In the genomic region with DNA sequence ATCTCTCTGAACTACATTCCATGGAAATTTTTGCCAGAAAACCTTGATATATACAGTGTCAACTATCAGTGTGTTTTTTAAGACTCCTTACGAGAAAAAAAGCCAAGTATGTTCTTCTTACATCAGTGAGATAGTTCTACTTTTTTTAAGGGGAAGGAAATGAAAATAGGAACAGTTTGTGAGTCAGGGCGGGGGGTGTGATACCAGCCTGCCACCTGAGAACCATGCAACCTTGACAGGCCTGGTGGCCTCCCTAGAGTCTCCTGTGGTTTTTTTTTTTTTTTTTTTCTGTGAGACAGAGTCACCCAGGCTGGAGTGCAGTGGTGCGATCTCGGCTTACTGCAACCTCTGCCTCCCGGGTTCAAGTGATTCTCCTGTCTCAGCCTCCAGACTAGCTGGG, we compare ENCODE assay signal across 1 cellular context.
TF ChIP-seq lines count a peak whose summit lies in the region.

No MANE protein-coding gene starts in this region.

TF ChIP-seq in GM12878, 131 proteins besides CTCF, POLR2A, EP300 and RAD21 (continued from another document):
- TF ChIP-seq, protein P1, sequence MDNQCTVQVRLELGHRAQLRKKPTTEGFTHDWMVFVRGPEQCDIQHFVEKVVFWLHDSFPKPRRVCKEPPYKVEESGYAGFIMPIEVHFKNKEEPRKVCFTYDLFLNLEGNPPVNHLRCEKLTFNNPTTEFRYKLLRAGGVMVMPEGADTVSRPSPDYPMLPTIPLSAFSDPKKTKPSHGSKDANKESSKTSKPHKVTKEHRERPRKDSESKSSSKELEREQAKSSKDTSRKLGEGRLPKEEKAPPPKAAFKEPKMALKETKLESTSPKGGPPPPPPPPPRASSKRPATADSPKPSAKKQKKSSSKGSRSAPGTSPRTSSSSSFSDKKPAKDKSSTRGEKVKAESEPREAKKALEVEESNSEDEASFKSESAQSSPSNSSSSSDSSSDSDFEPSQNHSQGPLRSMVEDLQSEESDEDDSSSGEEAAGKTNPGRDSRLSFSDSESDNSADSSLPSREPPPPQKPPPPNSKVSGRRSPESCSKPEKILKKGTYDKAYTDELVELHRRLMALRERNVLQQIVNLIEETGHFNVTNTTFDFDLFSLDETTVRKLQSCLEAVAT (IDR thresholded peaks at IDR 0.05): 0 out of 2 replicates have a peak, but pooled peaks have one; percentile 26
- TF ChIP-seq, protein P2, sequence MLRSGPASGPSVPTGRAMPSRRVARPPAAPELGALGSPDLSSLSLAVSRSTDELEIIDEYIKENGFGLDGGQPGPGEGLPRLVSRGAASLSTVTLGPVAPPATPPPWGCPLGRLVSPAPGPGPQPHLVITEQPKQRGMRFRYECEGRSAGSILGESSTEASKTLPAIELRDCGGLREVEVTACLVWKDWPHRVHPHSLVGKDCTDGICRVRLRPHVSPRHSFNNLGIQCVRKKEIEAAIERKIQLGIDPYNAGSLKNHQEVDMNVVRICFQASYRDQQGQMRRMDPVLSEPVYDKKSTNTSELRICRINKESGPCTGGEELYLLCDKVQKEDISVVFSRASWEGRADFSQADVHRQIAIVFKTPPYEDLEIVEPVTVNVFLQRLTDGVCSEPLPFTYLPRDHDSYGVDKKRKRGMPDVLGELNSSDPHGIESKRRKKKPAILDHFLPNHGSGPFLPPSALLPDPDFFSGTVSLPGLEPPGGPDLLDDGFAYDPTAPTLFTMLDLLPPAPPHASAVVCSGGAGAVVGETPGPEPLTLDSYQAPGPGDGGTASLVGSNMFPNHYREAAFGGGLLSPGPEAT (IDR thresholded peaks at IDR 0.05; ENCODE audit: low read depth): peak; percentile 59; the same call in 1 of the 2 replicates
- TF ChIP-seq, protein P3, sequence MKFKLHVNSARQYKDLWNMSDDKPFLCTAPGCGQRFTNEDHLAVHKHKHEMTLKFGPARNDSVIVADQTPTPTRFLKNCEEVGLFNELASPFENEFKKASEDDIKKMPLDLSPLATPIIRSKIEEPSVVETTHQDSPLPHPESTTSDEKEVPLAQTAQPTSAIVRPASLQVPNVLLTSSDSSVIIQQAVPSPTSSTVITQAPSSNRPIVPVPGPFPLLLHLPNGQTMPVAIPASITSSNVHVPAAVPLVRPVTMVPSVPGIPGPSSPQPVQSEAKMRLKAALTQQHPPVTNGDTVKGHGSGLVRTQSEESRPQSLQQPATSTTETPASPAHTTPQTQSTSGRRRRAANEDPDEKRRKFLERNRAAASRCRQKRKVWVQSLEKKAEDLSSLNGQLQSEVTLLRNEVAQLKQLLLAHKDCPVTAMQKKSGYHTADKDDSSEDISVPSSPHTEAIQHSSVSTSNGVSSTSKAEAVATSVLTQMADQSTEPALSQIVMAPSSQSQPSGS (IDR thresholded peaks at IDR 0.05; ENCODE audit: low read length): no peak
- TF ChIP-seq ETV6 (conservative IDR thresholded peaks at IDR 0.05 in 1 of 2, IDR thresholded peaks at IDR 0.05 in 1 of 2; ENCODE audit: borderline replicate concordance in 1 of 2, low read depth in 1 of 2): peak in 1 of 2 experiments; percentile 68; a peak in 1 of 4 replicates
- peak; percentile 73 for TF ChIP-seq EED (IDR thresholded peaks at IDR 0.05; ENCODE audit: low read depth)
- TF ChIP-seq MTA2 (IDR thresholded peaks at IDR 0.05; ENCODE audit: low read depth): peak; percentile 66; the same call in 1 of the 2 replicates
- TF ChIP-seq, protein P4, sequence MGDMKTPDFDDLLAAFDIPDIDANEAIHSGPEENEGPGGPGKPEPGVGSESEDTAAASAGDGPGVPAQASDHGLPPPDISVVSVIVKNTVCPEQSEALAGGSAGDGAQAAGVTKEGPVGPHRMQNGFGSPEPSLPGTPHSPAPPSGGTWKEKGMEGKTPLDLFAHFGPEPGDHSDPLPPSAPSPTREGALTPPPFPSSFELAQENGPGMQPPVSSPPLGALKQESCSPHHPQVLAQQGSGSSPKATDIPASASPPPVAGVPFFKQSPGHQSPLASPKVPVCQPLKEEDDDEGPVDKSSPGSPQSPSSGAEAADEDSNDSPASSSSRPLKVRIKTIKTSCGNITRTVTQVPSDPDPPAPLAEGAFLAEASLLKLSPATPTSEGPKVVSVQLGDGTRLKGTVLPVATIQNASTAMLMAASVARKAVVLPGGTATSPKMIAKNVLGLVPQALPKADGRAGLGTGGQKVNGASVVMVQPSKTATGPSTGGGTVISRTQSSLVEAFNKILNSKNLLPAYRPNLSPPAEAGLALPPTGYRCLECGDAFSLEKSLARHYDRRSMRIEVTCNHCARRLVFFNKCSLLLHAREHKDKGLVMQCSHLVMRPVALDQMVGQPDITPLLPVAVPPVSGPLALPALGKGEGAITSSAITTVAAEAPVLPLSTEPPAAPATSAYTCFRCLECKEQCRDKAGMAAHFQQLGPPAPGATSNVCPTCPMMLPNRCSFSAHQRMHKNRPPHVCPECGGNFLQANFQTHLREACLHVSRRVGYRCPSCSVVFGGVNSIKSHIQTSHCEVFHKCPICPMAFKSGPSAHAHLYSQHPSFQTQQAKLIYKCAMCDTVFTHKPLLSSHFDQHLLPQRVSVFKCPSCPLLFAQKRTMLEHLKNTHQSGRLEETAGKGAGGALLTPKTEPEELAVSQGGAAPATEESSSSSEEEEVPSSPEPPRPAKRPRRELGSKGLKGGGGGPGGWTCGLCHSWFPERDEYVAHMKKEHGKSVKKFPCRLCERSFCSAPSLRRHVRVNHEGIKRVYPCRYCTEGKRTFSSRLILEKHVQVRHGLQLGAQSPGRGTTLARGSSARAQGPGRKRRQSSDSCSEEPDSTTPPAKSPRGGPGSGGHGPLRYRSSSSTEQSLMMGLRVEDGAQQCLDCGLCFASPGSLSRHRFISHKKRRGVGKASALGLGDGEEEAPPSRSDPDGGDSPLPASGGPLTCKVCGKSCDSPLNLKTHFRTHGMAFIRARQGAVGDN (IDR thresholded peaks at IDR 0.05): no peak
- no peak for TF ChIP-seq DPF2 (IDR thresholded peaks at IDR 0.05)
- TF ChIP-seq, protein P5, sequence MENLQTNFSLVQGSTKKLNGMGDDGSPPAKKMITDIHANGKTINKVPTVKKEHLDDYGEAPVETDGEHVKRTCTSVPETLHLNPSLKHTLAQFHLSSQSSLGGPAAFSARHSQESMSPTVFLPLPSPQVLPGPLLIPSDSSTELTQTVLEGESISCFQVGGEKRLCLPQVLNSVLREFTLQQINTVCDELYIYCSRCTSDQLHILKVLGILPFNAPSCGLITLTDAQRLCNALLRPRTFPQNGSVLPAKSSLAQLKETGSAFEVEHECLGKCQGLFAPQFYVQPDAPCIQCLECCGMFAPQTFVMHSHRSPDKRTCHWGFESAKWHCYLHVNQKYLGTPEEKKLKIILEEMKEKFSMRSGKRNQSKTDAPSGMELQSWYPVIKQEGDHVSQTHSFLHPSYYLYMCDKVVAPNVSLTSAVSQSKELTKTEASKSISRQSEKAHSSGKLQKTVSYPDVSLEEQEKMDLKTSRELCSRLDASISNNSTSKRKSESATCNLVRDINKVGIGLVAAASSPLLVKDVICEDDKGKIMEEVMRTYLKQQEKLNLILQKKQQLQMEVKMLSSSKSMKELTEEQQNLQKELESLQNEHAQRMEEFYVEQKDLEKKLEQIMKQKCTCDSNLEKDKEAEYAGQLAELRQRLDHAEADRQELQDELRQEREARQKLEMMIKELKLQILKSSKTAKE (IDR thresholded peaks at IDR 0.05; ENCODE audit: low read depth, poor library complexity, severe bottlenecking): no peak
- TF ChIP-seq CREM (IDR thresholded peaks at IDR 0.05; ENCODE audit: low read depth): 0 out of 2 replicates have a peak, but pooled peaks have one; percentile 9
- TF ChIP-seq ATF7 (IDR thresholded peaks at IDR 0.05; ENCODE audit: low read depth): 0 out of 2 replicates have a peak, but pooled peaks have one; percentile 58
- TF ChIP-seq MEF2B (IDR thresholded peaks at IDR 0.05; ENCODE audit: partially characterized antibody, poor library complexity, severe bottlenecking): peak; percentile 85
- peak; percentile 65; the same call in 1 of the 2 replicates for TF ChIP-seq NBN (IDR thresholded peaks at IDR 0.05)
- TF ChIP-seq PAX5 (IDR thresholded peaks at IDR 0.05; ENCODE audit: borderline replicate concordance, low read depth, low read length): peak; percentile 79
- no peak for TF ChIP-seq SIN3A (IDR thresholded peaks at IDR 0.05; ENCODE audit: low read depth, low read length)
- TF ChIP-seq RAD51 (IDR thresholded peaks at IDR 0.05): no peak
- TF ChIP-seq BACH1 (IDR thresholded peaks at IDR 0.05; ENCODE audit: borderline replicate concordance): no peak
- peak; percentile 85 for TF ChIP-seq ZNF384 (IDR thresholded peaks at IDR 0.05; ENCODE audit: borderline replicate concordance, low read depth, low read length)
- TF ChIP-seq, protein P6, sequence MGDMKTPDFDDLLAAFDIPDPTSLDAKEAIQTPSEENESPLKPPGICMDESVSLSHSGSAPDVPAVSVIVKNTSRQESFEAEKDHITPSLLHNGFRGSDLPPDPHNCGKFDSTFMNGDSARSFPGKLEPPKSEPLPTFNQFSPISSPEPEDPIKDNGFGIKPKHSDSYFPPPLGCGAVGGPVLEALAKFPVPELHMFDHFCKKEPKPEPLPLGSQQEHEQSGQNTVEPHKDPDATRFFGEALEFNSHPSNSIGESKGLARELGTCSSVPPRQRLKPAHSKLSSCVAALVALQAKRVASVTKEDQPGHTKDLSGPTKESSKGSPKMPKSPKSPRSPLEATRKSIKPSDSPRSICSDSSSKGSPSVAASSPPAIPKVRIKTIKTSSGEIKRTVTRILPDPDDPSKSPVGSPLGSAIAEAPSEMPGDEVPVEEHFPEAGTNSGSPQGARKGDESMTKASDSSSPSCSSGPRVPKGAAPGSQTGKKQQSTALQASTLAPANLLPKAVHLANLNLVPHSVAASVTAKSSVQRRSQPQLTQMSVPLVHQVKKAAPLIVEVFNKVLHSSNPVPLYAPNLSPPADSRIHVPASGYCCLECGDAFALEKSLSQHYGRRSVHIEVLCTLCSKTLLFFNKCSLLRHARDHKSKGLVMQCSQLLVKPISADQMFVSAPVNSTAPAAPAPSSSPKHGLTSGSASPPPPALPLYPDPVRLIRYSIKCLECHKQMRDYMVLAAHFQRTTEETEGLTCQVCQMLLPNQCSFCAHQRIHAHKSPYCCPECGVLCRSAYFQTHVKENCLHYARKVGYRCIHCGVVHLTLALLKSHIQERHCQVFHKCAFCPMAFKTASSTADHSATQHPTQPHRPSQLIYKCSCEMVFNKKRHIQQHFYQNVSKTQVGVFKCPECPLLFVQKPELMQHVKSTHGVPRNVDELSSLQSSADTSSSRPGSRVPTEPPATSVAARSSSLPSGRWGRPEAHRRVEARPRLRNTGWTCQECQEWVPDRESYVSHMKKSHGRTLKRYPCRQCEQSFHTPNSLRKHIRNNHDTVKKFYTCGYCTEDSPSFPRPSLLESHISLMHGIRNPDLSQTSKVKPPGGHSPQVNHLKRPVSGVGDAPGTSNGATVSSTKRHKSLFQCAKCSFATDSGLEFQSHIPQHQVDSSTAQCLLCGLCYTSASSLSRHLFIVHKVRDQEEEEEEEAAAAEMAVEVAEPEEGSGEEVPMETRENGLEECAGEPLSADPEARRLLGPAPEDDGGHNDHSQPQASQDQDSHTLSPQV (IDR thresholded peaks at IDR 0.05): no peak
- TF ChIP-seq IKZF1 (conservative IDR thresholded peaks at IDR 0.05): peak; percentile 34; the same call in 1 of the 2 replicates
- TF ChIP-seq CHD1 (IDR thresholded peaks at IDR 0.05; ENCODE audit: low read depth, low read length): no peak
- peak; percentile 16; the same call in 1 of the 2 replicates for TF ChIP-seq SPI1 (IDR thresholded peaks at IDR 0.05; ENCODE audit: borderline replicate concordance, insufficient read depth, low read depth, low read length)
- 0 out of 2 replicates have a peak, but pooled peaks have one; percentile 15 for TF ChIP-seq MEF2A (IDR thresholded peaks at IDR 0.05; ENCODE audit: insufficient read depth, low read depth, low read length)
